ENCODE assay signal across 11 cellular contexts in the genomic region with DNA sequence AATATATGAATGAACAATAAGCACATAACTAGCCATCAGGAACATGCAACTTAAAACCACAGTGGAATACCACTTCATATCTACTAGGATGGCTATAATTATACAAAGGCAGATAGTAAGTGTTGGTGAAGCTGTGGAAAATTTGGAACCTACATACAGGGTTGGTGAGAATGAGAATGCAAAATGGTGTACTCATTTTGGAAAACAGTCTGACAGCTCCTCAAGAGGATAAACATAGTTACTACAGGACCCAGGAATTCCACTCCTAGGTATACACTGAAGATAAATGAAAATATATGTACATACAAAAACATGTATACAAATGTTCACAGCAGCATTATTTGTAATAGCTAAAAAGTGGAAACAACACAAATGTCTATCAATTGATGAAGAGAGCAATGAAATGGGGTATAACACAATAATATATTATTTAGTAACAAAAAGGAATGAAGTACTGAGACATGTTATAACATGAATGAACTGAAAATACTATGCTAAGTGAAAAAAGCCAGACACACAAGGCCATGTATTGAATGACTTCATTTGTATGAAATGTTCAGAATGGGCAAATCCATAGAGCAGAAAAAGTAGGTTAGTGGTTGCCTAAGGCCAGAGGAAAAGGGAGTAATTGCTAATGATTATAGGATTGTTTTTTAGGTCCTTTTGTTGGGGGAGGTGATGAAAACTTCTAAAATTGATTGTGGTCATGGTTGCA. TPM values are rescaled to one million over a fixed set of nuclear protein-coding genes. Genes with fewer than 3 reads are reported as not detected.
DNase-seq lines count a peak whose midpoint lies in the region; ATAC-seq and TF ChIP-seq lines count a peak whose summit lies in the region.
"Had no signal": no experiment of that assay in that cellular context is flagged by ENCODE, and none has a peak within 500 bp of the region (broad histone marks: within the 10 kb centered on the region; RNA-seq: fewer than 3 reads in every experiment).

No MANE protein-coding gene starts in this region.

- no peaks in the 10 kb centered on the region for H3K36me3 ChIP-seq in Panc1 (ENCODE audit: control insufficient read depth, insufficient read depth, low read length)

- peak; percentile 31; the same call in 1 of the 2 replicates for TF ChIP-seq CTCF in 22Rv1 (IDR thresholded peaks at IDR 0.05)
- no peak for TF ChIP-seq CTCF in GM12865 (IDR thresholded peaks at IDR 0.05; ENCODE audit: insufficient read depth, low read depth, low read length, missing control alignments)
- peak; percentile 24; the same call in 1 of the 2 replicates for TF ChIP-seq CTCF in Panc1 (IDR thresholded peaks at IDR 0.05)

- in situ Hi-C loops in Panc1 (cut with HindIII; ENCODE audit: low pct_unique_long_range_greater_than_20kb, low sequenced_read_pairs): no loop called here

- BruUV-seq in Panc1 (replicated peaks; lab: Mats Ljungman, UMichigan): no TSS peak

- no peaks in the 10 kb centered on the region for H3K4me1 ChIP-seq in Panc1 (ENCODE audit: control insufficient read depth, insufficient read depth, low read length)

- H3K9me3 ChIP-seq in Panc1 (ENCODE audit: control insufficient read depth, insufficient read depth, low read depth, low read length): no peaks in the 10 kb centered on the region

- H3K27ac ChIP-seq in 22Rv1: no peak overlapping the region
- no peak overlapping the region for H3K27ac ChIP-seq in Panc1 (ENCODE audit: low read length)

- DNase-seq in GM12865 (ENCODE audit: low read depth) (peak; percentile 5), Panc1 (ENCODE audit: low read depth, low spot score) (no peak), fibroblast of peridontal ligament (ENCODE audit: extremely low read depth) (peak; percentile 19), islet precursor cell (no peak), iPS-NIHi11 (ENCODE audit: low spot score) (no peak)
- DNase-seq: activated CD4-positive, alpha-beta memory T cell treated with anti-CD3 and anti-CD28 coated beads, Interleukin-2, amount 10 ng/mL, durations not matched to agents 7 days and 5 days; CD8-positive, alpha-beta memory T cell; trophoblast cell had no signal

- CTCF ChIA-PET in Panc1 (lab: Charles Lee): interaction anchor here (0.6 to 0.9 kb wide), 2 partner anchors 15 to 142 kb away, joined by 4 read pairs; no protein-coding TSS in a partner anchor

- no peaks in the 10 kb centered on the region for H3K27me3 ChIP-seq in Panc1 (ENCODE audit: control insufficient read depth, insufficient read depth, low read length)

- POLR2A ChIA-PET in Panc1 (lab: Charles Lee): interaction anchor here (0.6 kb wide), 1 partner anchor 43 kb away, joined by 5 read pairs; no protein-coding TSS in a partner anchor

- no peak for ATAC-seq in Panc1
- ATAC-seq in HG03045 (IDR thresholded peaks at IDR 0.05; ENCODE audit: unreplicated experiment): no peak
- no peak for ATAC-seq in HG03280 (IDR thresholded peaks at IDR 0.05; ENCODE audit: unreplicated experiment)

- intact Hi-C loops in Panc1 (cut with micrococcal nuclease; ENCODE audit: unreplicated experiment): no loop called here

- no peak overlapping the region for H3K4me3 ChIP-seq in GM12865 (ENCODE audit: low read depth, low read length)
- H3K4me3 ChIP-seq in Panc1 (ENCODE audit: low read depth in 2 of 2, low read length in 2 of 2): no peak overlapping the region

RNA-seq across cellular contexts. Expression of gene CDK5RAP2, which starts 31.2 kb away (rescaled TPM):
- 47.7 TPM for total RNA-seq in Panc1 (2021; ENCODE audit: unreplicated experiment)
- 20.5 TPM for polyA plus RNA-seq in Panc1 (2012; ENCODE audit: insufficient read length)

Comparison
In these comparisons a context has a peak if more than half of its experiments do, and no peak if none do; other contexts are left out.
1. DNase-seq: peak in GM12865 (single experiment) and fibroblast of peridontal ligament (single experiment); none in Panc1 (single experiment), islet precursor cell (single experiment) and iPS-NIHi11 (single experiment).